ENCODE assay signal across 4 cellular contexts in genomic region chr6:39124114-39124513, GRCh38.
"Had no signal": no experiment of that assay in that cellular context is flagged by ENCODE, and none has a peak within 500 bp of the region (broad histone marks: within the 10 kb centered on the region; RNA-seq: fewer than 3 reads in every experiment).

No MANE protein-coding gene starts in this region.

- DNase-seq: GM23248, H9, HCEC 1CT, IMR-90 had no signal

- H3K27ac ChIP-seq: GM23248 had no signal

- H3K4me3 ChIP-seq: GM23248 had no signal
